In genomic region chr1:67609572-67609939, GRCh38 we compare ENCODE assay signal across 21 cellular contexts.
DNase-seq lines count a peak whose midpoint lies in the region; ATAC-seq and FAIRE-seq lines count a peak whose summit lies in the region.
"Had no signal": no experiment of that assay in that cellular context is flagged by ENCODE, and none has a peak within 500 bp of the region (broad histone marks: within the 10 kb centered on the region; RNA-seq: fewer than 3 reads in every experiment).

No MANE protein-coding gene starts in this region.

- DNase-seq in hippocampal formation (lab: John Stamatoyannopoulos, UW) (no peak), OCI-M2 (lab: John Stamatoyannopoulos, UW; ENCODE audit: unreplicated experiment) (no peak), small intestine (no peak)
- no peak for DNase-seq in activated effector memory CD4-positive, alpha-beta T cell treated with Interleukin-2 at 50 U/mL for 16 hours
- DNase-seq: activated CD4-positive, alpha-beta T cell treated with anti-CD3 and anti-CD28 coated beads, Interleukin-2, amount 10 ng/mL, durations not matched to agents 7 days and 5 days; activated CD8-positive, alpha-beta memory T cell treated with anti-CD3 and anti-CD28 coated beads, Interleukin-2, amount 10 ng/mL, durations not matched to agents 7 days and 5 days; Caco-2; DND-41; dorsolateral prefrontal cortex; heart left ventricle; NCI-H1694 treated with DMSO at 0.1 percent for 48 hours; ovary; right lobe of liver; stimulated activated CD4-positive, alpha-beta T cell treated with anti-CD3 and anti-CD28 coated beads, Interleukin-15, amount 100 ng/mL, for 24 hours; stimulated activated CD8-positive, alpha-beta memory T cell treated with anti-CD3 and anti-CD28 coated beads, Interleukin-4, amount 100 ng/mL, for 48 hours had no signal

- H3K36me3 ChIP-seq in small intestine (ENCODE audit: control insufficient read depth in 2 of 2, insufficient read depth in 2 of 2, low read length in 2 of 2), result no peaks in the 10 kb centered on the region
- H3K36me3 ChIP-seq: ascending aorta, heart left ventricle, ovary, right lobe of liver had no signal

- no peak overlapping the region for H3K27ac ChIP-seq in small intestine (ENCODE audit: low read depth in 1 of 2, low read length in 1 of 2)
- H3K27ac ChIP-seq: ascending aorta, dorsolateral prefrontal cortex, heart left ventricle, ovary, right lobe of liver had no signal

- no peaks in the 10 kb centered on the region for H3K27me3 ChIP-seq in small intestine (ENCODE audit: control insufficient read depth in 2 of 2, insufficient read depth in 2 of 2, low read length in 2 of 2)
- H3K27me3 ChIP-seq: ascending aorta, dorsolateral prefrontal cortex, heart left ventricle, ovary, right lobe of liver had no signal

- peak; percentile 17 for ATAC-seq in GM18502 (IDR thresholded peaks at IDR 0.05; ENCODE audit: poor library complexity, unreplicated experiment)
- peak; percentile 47 for ATAC-seq in GM19467 (IDR thresholded peaks at IDR 0.05; ENCODE audit: unreplicated experiment)
- ATAC-seq in HG02759 (IDR thresholded peaks at IDR 0.05; ENCODE audit: unreplicated experiment), result peak; percentile 50
- ATAC-seq in HG03439 (IDR thresholded peaks at IDR 0.05; ENCODE audit: unreplicated experiment), result peak; percentile 32
- ATAC-seq: activated CD8-positive, alpha-beta memory T cell treated with anti-CD3 and anti-CD28 coated beads, Interleukin-2, amount 10 ng/mL, durations not matched to agents 7 days and 5 days; heart left ventricle; right lobe of liver had no signal

- no peak for FAIRE-seq in small intestine (lab: Jason Lieb, UNC)
- FAIRE-seq: A204.1 had no signal

- 86 to 92% (median 91%) methylated on average over 3 of the region's 3 CpGs for WGBS in small intestine, 3 donors

- H3K4me3 ChIP-seq in small intestine (ENCODE audit: low read depth in 1 of 2, low read length in 2 of 2), result no peak overlapping the region
- H3K4me3 ChIP-seq: ascending aorta, dorsolateral prefrontal cortex, heart left ventricle, ovary, right lobe of liver had no signal

- no peaks in the 10 kb centered on the region for H3K9me3 ChIP-seq in small intestine (ENCODE audit: control insufficient read depth, low read depth)
- H3K9me3 ChIP-seq: ascending aorta, Caco-2, heart left ventricle, ovary, right lobe of liver had no signal

- no peaks in the 10 kb centered on the region for H3K4me1 ChIP-seq in small intestine (ENCODE audit: control insufficient read depth in 2 of 2, insufficient read depth in 1 of 2, low read depth in 1 of 2, low read length in 1 of 2)
- H3K4me1 ChIP-seq: Caco-2, right lobe of liver had no signal
